In the genomic region with DNA sequence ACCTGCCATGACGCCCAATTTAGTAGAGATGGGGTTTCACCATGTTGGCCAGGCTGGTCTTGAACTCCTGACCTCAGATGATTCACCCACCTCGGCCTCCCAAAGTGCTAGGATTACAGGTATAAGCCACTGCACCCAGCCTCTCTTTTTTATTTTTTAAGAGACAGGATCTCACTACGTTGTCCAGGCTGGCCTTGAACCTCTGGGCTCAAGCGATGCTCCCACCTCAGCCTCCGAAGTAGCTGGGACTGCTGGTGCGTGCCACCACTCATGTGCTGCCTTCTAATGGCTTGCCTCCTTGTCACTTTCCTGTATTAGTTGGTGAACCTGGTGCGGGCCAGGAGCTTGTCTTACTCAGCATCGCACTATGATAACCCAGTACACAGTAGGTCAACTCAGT, we compare ENCODE assay signal across 1 cellular context.
TF ChIP-seq lines count a peak whose summit lies in the region.

No MANE protein-coding gene starts in this region.

TF ChIP-seq in HCT116, 20 proteins besides CTCF, POLR2A, EP300 and RAD21:
- TF ChIP-seq ELF1 (IDR thresholded peaks at IDR 0.05; ENCODE audit: borderline replicate concordance, low read depth) (no peak), FOSL1 (IDR thresholded peaks at IDR 0.05; ENCODE audit: low read depth) (no peak), SP1 (IDR thresholded peaks at IDR 0.05; ENCODE audit: low read depth) (no peak)
